8 cellular contexts compared by ENCODE assay signal in genomic region chr16:28140788-28141618, GRCh38.
DNase-seq lines count a peak whose midpoint lies in the region; ATAC-seq, FAIRE-seq and TF ChIP-seq lines count a peak whose summit lies in the region.

No MANE protein-coding gene starts in this region.

- H3K79me2 ChIP-seq in DND-41 (ENCODE audit: insufficient read depth, low read length) = peaks cover 18% of the 10 kb centered on the region
- no peaks in the 10 kb centered on the region for H3K79me2 ChIP-seq in Loucy (ENCODE audit: insufficient read depth, low read length)

- H3K27me3 Mint-ChIP-seq in activated CD8-positive, alpha-beta memory T cell treated with anti-CD3 and anti-CD28 coated beads, Interleukin-2, amount 10 ng/mL, durations not matched to agents 7 days and 5 days = no peaks in the 10 kb centered on the region

- H3K4me3 ChIP-seq in DND-41 (ENCODE audit: low read depth in 1 of 2, low read length in 2 of 2) = no peak overlapping the region
- no peak overlapping the region for H3K4me3 ChIP-seq in Loucy (ENCODE audit: low read length, poor library complexity, severe bottlenecking)
- no peak overlapping the region for H3K4me3 ChIP-seq in thymus (ENCODE audit: low read length)

- H3K27ac Mint-ChIP-seq in activated CD8-positive, alpha-beta memory T cell treated with anti-CD3 and anti-CD28 coated beads, Interleukin-2, amount 10 ng/mL, durations not matched to agents 7 days and 5 days = peak overlapping the region; percentile 99

- H3K9me2 ChIP-seq in Loucy (replicated peaks; ENCODE audit: low read depth, low read length) = no peaks in the 10 kb centered on the region

- peaks cover 68% of the 10 kb centered on the region for H3K36me3 ChIP-seq in DND-41 (ENCODE audit: insufficient read depth, low read length)
- peaks cover 42% of the 10 kb centered on the region; the same call in 1 of the 2 replicates for H3K36me3 ChIP-seq in Loucy (ENCODE audit: insufficient read depth, low read length)
- peaks cover 16% of the 10 kb centered on the region for H3K36me3 ChIP-seq in thymus (ENCODE audit: control insufficient read depth, insufficient read depth)

- H3F3A ChIP-seq in Loucy (ENCODE audit: low read depth) = peaks cover 11% of the 10 kb centered on the region; the same call in 1 of the 2 replicates

- H2AFZ ChIP-seq in DND-41 (ENCODE audit: low read depth, low read length) (no peak overlapping the region), Loucy (ENCODE audit: low read length) (no peak overlapping the region)

- H3K4me1 ChIP-seq in DND-41 (ENCODE audit: insufficient read depth, low read length) (peaks cover 47% of the 10 kb centered on the region), Loucy (ENCODE audit: insufficient read depth, low read length, poor library complexity, severe bottlenecking) (peaks cover 47% of the 10 kb centered on the region), thymus (ENCODE audit: control insufficient read depth, insufficient read depth, low read length) (peaks cover 29% of the 10 kb centered on the region)

- no peaks in the 10 kb centered on the region for H3K27me3 ChIP-seq in DND-41 (ENCODE audit: insufficient read depth, low read length, poor library complexity)
- no peaks in the 10 kb centered on the region for H3K27me3 ChIP-seq in Loucy (ENCODE audit: insufficient read depth, low read length, poor library complexity, severe bottlenecking)
- no peaks in the 10 kb centered on the region for H3K27me3 ChIP-seq in thymus (ENCODE audit: control insufficient read depth, insufficient read depth)

- H3K9me3 ChIP-seq in DND-41 (ENCODE audit: insufficient read depth, low read length, severe bottlenecking) (no peaks in the 10 kb centered on the region), Loucy (ENCODE audit: insufficient read depth, low read depth, low read length) (no peaks in the 10 kb centered on the region), thymus (ENCODE audit: control insufficient read depth) (no peaks in the 10 kb centered on the region)

- peaks cover 26% of the 10 kb centered on the region for H4K20me1 ChIP-seq in DND-41 (ENCODE audit: insufficient read depth, low read length)
- H4K20me1 ChIP-seq in Loucy (ENCODE audit: insufficient read depth, low read length, poor library complexity, severe bottlenecking) = no peaks in the 10 kb centered on the region

- FAIRE-seq in frontal cortex (lab: Jason Lieb, UNC) = no peak

- CTCF ChIA-PET in activated CD8-positive, alpha-beta memory T cell treated with anti-CD3 and anti-CD28 coated beads, Interleukin-2, amount 10 ng/mL, durations not matched to agents 7 days and 5 days (lab: Charles Lee) = interaction anchor here (0.9 to 6.3 kb wide), 16 partner anchors 8 to 169 kb away, joined by 3 to 64 read pairs (median 4); no protein-coding TSS in a partner anchor

- H3K4me2 ChIP-seq in DND-41 (ENCODE audit: insufficient read depth, low read length) = no peak overlapping the region
- peak overlapping the region; percentile 62 for H3K4me2 ChIP-seq in Loucy (ENCODE audit: low read depth, low read length, poor library complexity, severe bottlenecking)

- 57% methylated on average over 5 of the region's 5 CpGs for WGBS in thymus

- ATAC-seq in DND-41 (ENCODE audit: insufficient read depth, low read depth) = peak; percentile 6; the same call in 1 of the 3 replicates
- ATAC-seq in GM21619 (IDR thresholded peaks at IDR 0.05; ENCODE audit: unreplicated experiment) = peak; percentile 57
- peak; percentile 73 for ATAC-seq in activated CD8-positive, alpha-beta memory T cell treated with anti-CD3 and anti-CD28 coated beads, Interleukin-2, amount 10 ng/mL, durations not matched to agents 7 days and 5 days
- peak; percentile 36 for ATAC-seq in left colon

- no peaks in the 10 kb centered on the region for H3K9me3 Mint-ChIP-seq in activated CD8-positive, alpha-beta memory T cell treated with anti-CD3 and anti-CD28 coated beads, Interleukin-2, amount 10 ng/mL, durations not matched to agents 7 days and 5 days (ENCODE audit: low read depth)

- intact Hi-C loops in left colon (cut with DNase I, micrococcal nuclease) = no loop called here

- H3K4me3 Mint-ChIP-seq in activated CD8-positive, alpha-beta memory T cell treated with anti-CD3 and anti-CD28 coated beads, Interleukin-2, amount 10 ng/mL, durations not matched to agents 7 days and 5 days = peak overlapping the region; percentile 73

- no peak for DNase-seq in DND-41
- peak; percentile 92 for DNase-seq in activated CD8-positive, alpha-beta memory T cell treated with anti-CD3 and anti-CD28 coated beads, Interleukin-2, amount 10 ng/mL, durations not matched to agents 7 days and 5 days
- DNase-seq in left colon = no peak
- no peak for DNase-seq in RKO (ENCODE audit: low spot score)
- no peak for DNase-seq in frontal cortex (ENCODE audit: low spot score in 2 of 2)

- peak overlapping the region; percentile 74 for H3K27ac ChIP-seq in DND-41 (ENCODE audit: low read length)
- peak overlapping the region; percentile 96 for H3K27ac ChIP-seq in thymus (ENCODE audit: low read depth)

- H3K4me1 Mint-ChIP-seq in activated CD8-positive, alpha-beta memory T cell treated with anti-CD3 and anti-CD28 coated beads, Interleukin-2, amount 10 ng/mL, durations not matched to agents 7 days and 5 days = peaks cover 73% of the 10 kb centered on the region

- TF ChIP-seq CTCF in DND-41 (IDR thresholded peaks at IDR 0.05; ENCODE audit: borderline replicate concordance, extremely low read depth, low read length, poor library complexity, severe bottlenecking) (no peak), Loucy (conservative IDR thresholded peaks at IDR 0.05; ENCODE audit: low read length) (0 out of 2 replicates have a peak, but pooled peaks have one; percentile 8)

- peaks cover 43% of the 10 kb centered on the region for H3K36me3 Mint-ChIP-seq in activated CD8-positive, alpha-beta memory T cell treated with anti-CD3 and anti-CD28 coated beads, Interleukin-2, amount 10 ng/mL, durations not matched to agents 7 days and 5 days

- H3K9ac ChIP-seq in DND-41 (ENCODE audit: low read depth, low read length) = no peak overlapping the region
- no peak overlapping the region for H3K9ac ChIP-seq in Loucy (ENCODE audit: low read depth, low read length, poor library complexity, severe bottlenecking)

Comparison
In these comparisons a context has a peak if more than half of its experiments do, and no peak if none do; other contexts are left out.
1. ATAC-seq: peak in every context shown above with its lines; median percentile 73 in activated CD8-positive, alpha-beta memory T cell treated with anti-CD3 and anti-CD28 coated beads, Interleukin-2, amount 10 ng/mL, durations not matched to agents 7 days and 5 days; 57 in GM21619; 36 in left colon; 6 in DND-41.